Comparison of ENCODE assay signal across 10 cellular contexts in genomic region chr19:17499030-17499429, GRCh38. TPM values are rescaled to one million over a fixed set of nuclear protein-coding genes. Genes with fewer than 3 reads are reported as not detected.
DNase-seq lines count a peak whose midpoint lies in the region; ATAC-seq, FAIRE-seq and TF ChIP-seq lines count a peak whose summit lies in the region.
"Not testable (repeated sequence)": the region's sequence is repeated elsewhere in the genome, so short reads cannot be mapped to it uniquely, and the experiment has no call there.
"Had no signal": no experiment of that assay in that cellular context is flagged by ENCODE, and none has a peak within 500 bp of the region (broad histone marks: within the 10 kb centered on the region; RNA-seq: fewer than 3 reads in every experiment).

No MANE protein-coding gene starts in this region.

- BruUV-seq in endothelial cell of umbilical vein (replicated peaks; lab: Mats Ljungman, UMichigan): not testable (repeated sequence)

- H3K9me1 ChIP-seq in endothelial cell of umbilical vein (replicated peaks; ENCODE audit: control insufficient read depth, extremely low read depth, insufficient read depth, low read length): not testable (repeated sequence)

- dilution Hi-C loops in endothelial cell of umbilical vein (cut with MboI; ENCODE audit: extremely low pct_ligation_motif_present, low sequenced_read_pairs): not testable (repeated sequence)

- not testable (repeated sequence) for H3F3A ChIP-seq in smooth muscle cell (ENCODE audit: low read depth)

- intact Hi-C loops in endothelial cell of umbilical vein (cut with micrococcal nuclease); left lung (cut with DNase I): not testable (repeated sequence)

- not testable (repeated sequence) for TF ChIP-seq POLR2A in endothelial cell of umbilical vein (IDR thresholded peaks at IDR 0.05; ENCODE audit: low read depth, low read length)

- POLR2A ChIA-PET in endothelial cell of umbilical vein (lab: Charles Lee): interaction anchor here (0.5 kb wide), 1 partner anchor 154 kb away, joined by 3 read pairs; no protein-coding TSS in a partner anchor

- not testable (repeated sequence) for H3K9me3 ChIP-seq in KOPT-K1 (ENCODE audit: insufficient read depth, low read length, poor library complexity, severe bottlenecking); endothelial cell of umbilical vein (replicated peaks; ENCODE audit: control insufficient read depth, insufficient read depth, low read length); left lung; neutrophil; smooth muscle cell (replicated peaks; ENCODE audit: low read depth)

- DNase-seq in DMS53 (lab: John Stamatoyannopoulos, UW) (peak; percentile 36), endothelial cell of umbilical vein (ENCODE audit: low read depth, low spot score) (peak; percentile 25)
- not testable (repeated sequence) for DNase-seq in left lung; smooth muscle cell (lab: John Stamatoyannopoulos, UW; ENCODE audit: unreplicated experiment)

- 66% methylated on average over 11 of the region's 11 CpGs for WGBS in smooth muscle cell (ENCODE audit: low lambda C conversion rate)

- H3K27me3 Mint-ChIP-seq in brain: not testable (repeated sequence)

- not testable (repeated sequence) for H2AFZ ChIP-seq in endothelial cell of umbilical vein (ENCODE audit: low read depth, low read length); smooth muscle cell (ENCODE audit: low read depth)

- peak overlapping the region in 4 of 5 experiments; percentile 68 to 96 (median 85) for H3K27ac Mint-ChIP-seq in brain

- H3K9ac ChIP-seq in endothelial cell of umbilical vein (replicated peaks; ENCODE audit: extremely low read depth, insufficient read depth, low read length); smooth muscle cell (ENCODE audit: low read depth): not testable (repeated sequence)

- not testable (repeated sequence) for H3K79me2 ChIP-seq in endothelial cell of umbilical vein (ENCODE audit: control insufficient read depth, insufficient read depth, low read length)
- peaks cover 19% of the 10 kb centered on the region for H3K79me2 ChIP-seq in smooth muscle cell (ENCODE audit: low read depth)

- H3K27me3 ChIP-seq in endothelial cell of umbilical vein (ENCODE audit: control insufficient read depth in 2 of 2, insufficient read depth in 2 of 2, low read length in 2 of 2); left lung; neutrophil; smooth muscle cell (ENCODE audit: low read depth): not testable (repeated sequence)

- not testable (repeated sequence) for H3K4me3 Mint-ChIP-seq in brain

- H3K36me3 ChIP-seq in KOPT-K1 (ENCODE audit: insufficient read depth, low read length); endothelial cell of umbilical vein (ENCODE audit: control insufficient read depth in 2 of 2, extremely low read depth in 1 of 2, insufficient read depth in 2 of 2, low read length in 2 of 2); neutrophil; smooth muscle cell (ENCODE audit: low read depth): not testable (repeated sequence)
- H3K36me3 ChIP-seq in left lung: peaks cover 0 to 23% of the 10 kb centered on the region in 2 donors

- ATAC-seq in left lung: peak; percentile 8

- peaks cover 46% of the 10 kb centered on the region for H3K36me3 Mint-ChIP-seq in brain

- not testable (repeated sequence) for H3K9me3 Mint-ChIP-seq in brain

- peaks cover 12% of the 10 kb centered on the region for H3K4me1 ChIP-seq in endothelial cell of umbilical vein (ENCODE audit: control insufficient read depth, extremely low read depth, insufficient read depth, low read length)
- H3K4me1 ChIP-seq in left lung: peaks cover 16 to 40% of the 10 kb centered on the region in 2 donors
- H3K4me1 ChIP-seq in neutrophil (ENCODE audit: control insufficient read depth in 1 of 2, insufficient read depth in 1 of 2, low read depth in 1 of 2, low read length in 1 of 2): peaks cover 27 to 30% of the 10 kb centered on the region in 2 experiments
- H3K4me1 ChIP-seq in smooth muscle cell (ENCODE audit: low read depth): not testable (repeated sequence)

- H3K27ac ChIP-seq in KOPT-K1 (ENCODE audit: low read depth, low read length, poor library complexity, severe bottlenecking): peak overlapping the region; percentile 83
- not testable (repeated sequence) for H3K27ac ChIP-seq in endothelial cell of umbilical vein (ENCODE audit: insufficient read depth, low read depth, low read length)
- H3K27ac ChIP-seq in left lung: peak overlapping the region; percentile 83 to 87
- H3K27ac ChIP-seq in neutrophil: peak overlapping the region; percentile 81
- peak overlapping the region; percentile 93 for H3K27ac ChIP-seq in smooth muscle cell (ENCODE audit: low read depth)

- CTCF ChIA-PET in endothelial cell of umbilical vein (lab: Charles Lee): interaction anchor here (1.2 to 4.3 kb wide), 3 partner anchors 10 to 57 kb away, joined by 4 to 67 read pairs (median 6); partner anchors contain the start of gene PGLS

- H4K20me1 ChIP-seq in endothelial cell of umbilical vein (replicated peaks; ENCODE audit: control insufficient read depth, extremely low read depth, insufficient read depth, low read length): not testable (repeated sequence)
- peaks cover 28% of the 10 kb centered on the region for H4K20me1 ChIP-seq in smooth muscle cell (ENCODE audit: low read depth)

- not testable (repeated sequence) for H3K4me3 ChIP-seq in endothelial cell of umbilical vein (replicated peaks in 1 of 3; ENCODE audit: insufficient read depth in 1 of 3, low read depth in 1 of 3, low read length in 3 of 3); left lung; neutrophil (ENCODE audit: low read depth in 1 of 2, low read length in 1 of 2); smooth muscle cell

- H3K4me2 ChIP-seq in endothelial cell of umbilical vein (ENCODE audit: insufficient read depth, low read length); smooth muscle cell: not testable (repeated sequence)

- TF ChIP-seq CTCF in brain (conservative IDR thresholded peaks at IDR 0.05) (peak; percentile 12), endothelial cell of umbilical vein (IDR thresholded peaks at IDR 0.05; ENCODE audit: extremely low read depth in 1 of 2, insufficient read depth in 1 of 2, low read depth in 1 of 2, low read length in 2 of 2) (peak in 1 of 2 donors; percentile 17)
- not testable (repeated sequence) for TF ChIP-seq CTCF in left lung (IDR thresholded peaks at IDR 0.05); neutrophil (IDR thresholded peaks at IDR 0.05); smooth muscle cell (IDR thresholded peaks at IDR 0.05; ENCODE audit: borderline replicate concordance, insufficient read depth, poor library complexity, severe bottlenecking)

- not testable (repeated sequence) for FAIRE-seq in endothelial cell of umbilical vein (lab: Jason Lieb, UNC)

- peaks cover 33% of the 10 kb centered on the region for H3K4me1 Mint-ChIP-seq in brain

RNA-seq across cellular contexts. Expression of gene PGLS, which starts 12.4 kb away (rescaled TPM):
- polyA plus RNA-seq in brain (ENCODE audit: insufficient read depth, low read depth, low replicate concordance): 95.7 TPM
- total RNA-seq in endothelial cell of umbilical vein: 99.2 and 110 TPM in 2 replicates
- polyA plus RNA-seq in endothelial cell of umbilical vein: 139 and 204 TPM in 2 replicates
- 71.7 and 96.7 TPM in 2 replicates for polyA plus RNA-seq in endothelial cell of umbilical vein (2011; cell fraction: cytosol; rRNA removed)
- 58.3 and 73.4 TPM in 2 replicates for polyA plus RNA-seq in endothelial cell of umbilical vein (2011; cell fraction: nucleus; rRNA removed)
- polyA plus RNA-seq in endothelial cell of umbilical vein (2012): 54.4 and 108 TPM in 2 replicates
- polyA minus RNA-seq in endothelial cell of umbilical vein: 35.4 and 52.3 TPM in 2 replicates
- 107 TPM for polyA minus RNA-seq in endothelial cell of umbilical vein (2011; cell fraction: cytosol; rRNA and poly(A)+ RNA removed)
- polyA minus RNA-seq in endothelial cell of umbilical vein (2011; cell fraction: nucleus; rRNA and poly(A)+ RNA removed): 21.2 and 28.9 TPM in 2 replicates
- 10 to 100 TPM; 78.2 to 85.4 TPM for total RNA-seq in left lung
- total RNA-seq in smooth muscle cell: 47.1 and 57.1 TPM in 2 replicates
- polyA plus RNA-seq in smooth muscle cell: 77.1 and 92.4 TPM in 2 replicates

RNA-seq across cellular contexts. Expression of gene SLC27A1, which starts 28.7 kb away (rescaled TPM):
- polyA plus RNA-seq in brain (ENCODE audit: insufficient read depth, low read depth, low replicate concordance): 20.4 TPM
- 13.5 and 14.9 TPM in 2 replicates for total RNA-seq in endothelial cell of umbilical vein
- 10.4 and 11.9 TPM in 2 replicates for polyA plus RNA-seq in endothelial cell of umbilical vein
- 4.8 and 6.3 TPM in 2 replicates for polyA plus RNA-seq in endothelial cell of umbilical vein (2011; cell fraction: cytosol; rRNA removed)
- 14.2 and 17.9 TPM in 2 replicates for polyA plus RNA-seq in endothelial cell of umbilical vein (2011; cell fraction: nucleus; rRNA removed)
- polyA plus RNA-seq in endothelial cell of umbilical vein (2012): 6.9 and 12.3 TPM in 2 replicates
- polyA minus RNA-seq in endothelial cell of umbilical vein: 9.9 and 10.3 TPM in 2 replicates
- 2.3 TPM for polyA minus RNA-seq in endothelial cell of umbilical vein (2011; cell fraction: cytosol; rRNA and poly(A)+ RNA removed)
- 5.6 and 10.7 TPM in 2 replicates for polyA minus RNA-seq in endothelial cell of umbilical vein (2011; cell fraction: nucleus; rRNA and poly(A)+ RNA removed)
- 10 to 100 TPM; 16.9 to 21.9 TPM for total RNA-seq in left lung
- 6.8 and 9.7 TPM in 2 replicates for total RNA-seq in smooth muscle cell
- polyA plus RNA-seq in smooth muscle cell: 11.5 and 11.6 TPM in 2 replicates

RNA-seq across cellular contexts. Expression of gene NXNL1, which starts 38.3 kb away (rescaled TPM):
- polyA plus RNA-seq in brain (ENCODE audit: insufficient read depth, low read depth, low replicate concordance) (not detected), endothelial cell of umbilical vein (not detected in 2 replicates), smooth muscle cell (not detected in 2 replicates)
- total RNA-seq in endothelial cell of umbilical vein (not detected in 2 replicates), left lung (not detected), smooth muscle cell (0.45 TPM in 1 of 2 replicates, not detected in the other)
- polyA plus RNA-seq in endothelial cell of umbilical vein (2011; cell fraction: cytosol; rRNA removed): not detected in 2 replicates
- polyA plus RNA-seq in endothelial cell of umbilical vein (2011; cell fraction: nucleus; rRNA removed): not detected in 2 replicates
- polyA plus RNA-seq in endothelial cell of umbilical vein (2012): not detected in 2 replicates
- polyA minus RNA-seq in endothelial cell of umbilical vein: not detected in 2 replicates
- not detected for polyA minus RNA-seq in endothelial cell of umbilical vein (2011; cell fraction: cytosol; rRNA and poly(A)+ RNA removed)
- not detected in 2 replicates for polyA minus RNA-seq in endothelial cell of umbilical vein (2011; cell fraction: nucleus; rRNA and poly(A)+ RNA removed)
- total RNA-seq: CD8-positive, alpha-beta T cell; Daoy; GM23338 had no signal
- polyA plus RNA-seq: GM23338 had no signal

RNA-seq across cellular contexts. Expression of gene TMEM221, which starts 50.6 kb away (rescaled TPM):
- 1.3 TPM for polyA plus RNA-seq in brain (ENCODE audit: insufficient read depth, low read depth, low replicate concordance)
- total RNA-seq in endothelial cell of umbilical vein: not detected in 2 replicates
- polyA plus RNA-seq in endothelial cell of umbilical vein: 0.06 and 0.08 TPM in 2 replicates
- 0.04 and 0.05 TPM in 2 replicates for polyA plus RNA-seq in endothelial cell of umbilical vein (2011; cell fraction: cytosol; rRNA removed)
- 0.14 TPM in 1 of 2 replicates, not detected in the other for polyA plus RNA-seq in endothelial cell of umbilical vein (2011; cell fraction: nucleus; rRNA removed)
- polyA plus RNA-seq in endothelial cell of umbilical vein (2012): 0.10 and 0.13 TPM in 2 replicates
- 0.45 TPM in 1 of 2 replicates, not detected in the other for polyA minus RNA-seq in endothelial cell of umbilical vein
- not detected for polyA minus RNA-seq in endothelial cell of umbilical vein (2011; cell fraction: cytosol; rRNA and poly(A)+ RNA removed)
- polyA minus RNA-seq in endothelial cell of umbilical vein (2011; cell fraction: nucleus; rRNA and poly(A)+ RNA removed): not detected in 2 replicates
- not detected for total RNA-seq in left lung
- total RNA-seq in smooth muscle cell: 0.31 and 1.5 TPM in 2 replicates
- polyA plus RNA-seq in smooth muscle cell: 0.63 and 1.5 TPM in 2 replicates
- total RNA-seq: CD8-positive, alpha-beta T cell; Daoy had no signal

RNA-seq across cellular contexts. Expression of gene COLGALT1, which starts 56.4 kb away (rescaled TPM):
- polyA plus RNA-seq in brain (ENCODE audit: insufficient read depth, low read depth, low replicate concordance) (28.8 TPM), endothelial cell of umbilical vein (355 and 406 TPM in 2 replicates), smooth muscle cell (124 and 151 TPM in 2 replicates)
- total RNA-seq in endothelial cell of umbilical vein (240 and 263 TPM in 2 replicates), left lung (100 to 1,000 TPM; 107 to 170 TPM), smooth muscle cell (126 and 129 TPM in 2 replicates)
- 190 and 205 TPM in 2 replicates for polyA plus RNA-seq in endothelial cell of umbilical vein (2011; cell fraction: cytosol; rRNA removed)
- 295 and 364 TPM in 2 replicates for polyA plus RNA-seq in endothelial cell of umbilical vein (2011; cell fraction: nucleus; rRNA removed)
- polyA plus RNA-seq in endothelial cell of umbilical vein (2012): 145 and 196 TPM in 2 replicates
- 512 and 556 TPM in 2 replicates for polyA minus RNA-seq in endothelial cell of umbilical vein
- 137 TPM for polyA minus RNA-seq in endothelial cell of umbilical vein (2011; cell fraction: cytosol; rRNA and poly(A)+ RNA removed)
- polyA minus RNA-seq in endothelial cell of umbilical vein (2011; cell fraction: nucleus; rRNA and poly(A)+ RNA removed): 109 TPM in 2 replicates
